Comparison of ENCODE assay signal across 14 cellular contexts in genomic region chr10:89887406-89887805, GRCh38.
DNase-seq lines count a peak whose midpoint lies in the region; ATAC-seq and TF ChIP-seq lines count a peak whose summit lies in the region.
"Had no signal": no experiment of that assay in that cellular context is flagged by ENCODE, and none has a peak within 500 bp of the region (broad histone marks: within the 10 kb centered on the region; RNA-seq: fewer than 3 reads in every experiment).

No MANE protein-coding gene starts in this region.

- TF ChIP-seq CTCF in neural progenitor cell (IDR thresholded peaks at IDR 0.05) (no peak), gastrocnemius medialis (IDR thresholded peaks at IDR 0.05 in 4 of 5, conservative IDR thresholded peaks at IDR 0.05 in 1 of 5) (no peak)

- intact Hi-C loops in gastrocnemius medialis (cut with DNase I; ENCODE audit: low total_unique reads) = no loop called here

- no peaks in the 10 kb centered on the region for H4K20me1 ChIP-seq in neural progenitor cell (ENCODE audit: low read depth)

- no peak overlapping the region for H3K27ac Mint-ChIP-seq in neural progenitor cell

- H3K9me3 Mint-ChIP-seq in neural progenitor cell = no peaks in the 10 kb centered on the region

- H2AFZ ChIP-seq in neural progenitor cell (replicated peaks) = peak overlapping the region; percentile 37

- H3K27me3 ChIP-seq in neural progenitor cell = no peaks in the 10 kb centered on the region
- no peaks in the 10 kb centered on the region for H3K27me3 ChIP-seq in gastrocnemius medialis
- H3K27me3 ChIP-seq: ascending aorta, sigmoid colon had no signal

- H3K4me2 ChIP-seq in neural progenitor cell = no peak overlapping the region

- no peak overlapping the region for H3K9ac ChIP-seq in neural progenitor cell

- TF ChIP-seq POLR2A in gastrocnemius medialis (IDR thresholded peaks at IDR 0.05) = no peak

- peak; percentile 5 for DNase-seq in GM19238 (ENCODE audit: insufficient read length, low spot score)
- DNase-seq in neural progenitor cell (ENCODE audit: low spot score) = no peak
- no peak for DNase-seq in gastrocnemius medialis
- no peak for DNase-seq in effector CD8-positive, alpha-beta T cell (lab: John Stamatoyannopoulos, UW)
- no peak for DNase-seq in dermis blood vessel endothelial cell
- DNase-seq in NCI-H1092 (lab: John Stamatoyannopoulos, UW) = no peak
- DNase-seq: activated CD4-positive, alpha-beta T cell treated with anti-CD3 and anti-CD28 coated beads for 48 hours; lower lobe of right lung; NCI-H1417; sigmoid colon; stimulated activated CD8-positive, alpha-beta memory T cell treated with anti-CD3 and anti-CD28 coated beads, Interleukin-4, amount 100 ng/mL, for 48 hours had no signal

- ATAC-seq in HG02610 (IDR thresholded peaks at IDR 0.05; ENCODE audit: unreplicated experiment) (peak; percentile 59), HG03460 (IDR thresholded peaks at IDR 0.05; ENCODE audit: unreplicated experiment) (peak; percentile 41), gastrocnemius medialis (no peak)
- ATAC-seq: lower lobe of right lung had no signal

- no peaks in the 10 kb centered on the region for H3K27me3 Mint-ChIP-seq in neural progenitor cell (ENCODE audit: insufficient read depth, low read depth)

- H3K4me3 ChIP-seq in neural progenitor cell (no peak overlapping the region), gastrocnemius medialis (no peak overlapping the region)
- H3K4me3 ChIP-seq: ascending aorta, lower lobe of right lung, sigmoid colon had no signal

- H3K27ac ChIP-seq in neural progenitor cell = no peak overlapping the region
- H3K27ac ChIP-seq in gastrocnemius medialis = no peak overlapping the region

- H3K36me3 Mint-ChIP-seq in neural progenitor cell = no peaks in the 10 kb centered on the region

- H3K4me1 ChIP-seq in neural progenitor cell (peaks cover 11% of the 10 kb centered on the region), gastrocnemius medialis (no peaks in the 10 kb centered on the region)
- H3K4me1 ChIP-seq: ascending aorta, lower lobe of right lung had no signal

- no peaks in the 10 kb centered on the region for H3K36me3 ChIP-seq in neural progenitor cell
- no peaks in the 10 kb centered on the region for H3K36me3 ChIP-seq in gastrocnemius medialis
- H3K36me3 ChIP-seq: ascending aorta, lower lobe of right lung, sigmoid colon had no signal

- H3K79me2 ChIP-seq in neural progenitor cell (ENCODE audit: low read depth) = no peaks in the 10 kb centered on the region

- peaks cover 7% of the 10 kb centered on the region for H3K4me1 Mint-ChIP-seq in neural progenitor cell

- in situ Hi-C loops in gastrocnemius medialis (cut with MboI; ENCODE audit: low sequenced_read_pairs in 4 of 4) = no loop called here

- H3F3A ChIP-seq in neural progenitor cell (ENCODE audit: low read depth) = no peaks in the 10 kb centered on the region

- H3K9me3 ChIP-seq in neural progenitor cell (ENCODE audit: low read depth) (no peaks in the 10 kb centered on the region), gastrocnemius medialis (no peaks in the 10 kb centered on the region)
- H3K9me3 ChIP-seq: lower lobe of right lung, sigmoid colon had no signal

- H3K4me3 Mint-ChIP-seq in neural progenitor cell = no peak overlapping the region

Comparison
In these comparisons a context has a peak if more than half of its experiments do, and no peak if none do; other contexts are left out.
1. ATAC-seq: peak in HG02610 (single experiment) and HG03460 (single experiment); none in gastrocnemius medialis (0 of 2).